Comparison of ENCODE assay signal across 16 cellular contexts in the genomic region with DNA sequence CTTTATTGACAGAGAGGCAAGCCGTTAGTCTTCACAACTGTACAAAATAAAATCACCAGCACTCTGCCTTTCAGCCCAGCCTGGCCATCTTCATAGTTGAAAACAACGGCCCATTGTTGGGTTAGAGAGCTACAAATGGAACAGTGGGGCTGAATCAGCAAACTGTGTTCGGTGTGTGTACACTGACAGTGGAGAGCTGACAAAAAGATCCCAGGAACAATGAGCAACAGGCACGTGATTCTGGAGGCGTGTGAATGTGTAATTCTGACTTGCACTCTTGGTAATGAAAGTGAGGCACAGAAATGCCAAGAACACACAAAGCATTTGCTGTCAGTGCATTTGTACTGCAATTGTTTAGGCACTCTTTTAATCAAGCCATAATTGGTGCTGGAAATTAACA.
DNase-seq lines count a peak whose midpoint lies in the region; ATAC-seq and TF ChIP-seq lines count a peak whose summit lies in the region.
"Had no signal": no experiment of that assay in that cellular context is flagged by ENCODE, and none has a peak within 500 bp of the region (broad histone marks: within the 10 kb centered on the region; RNA-seq: fewer than 3 reads in every experiment).

No MANE protein-coding gene starts in this region.

- intact Hi-C loops in MCF 10A (cut with micrococcal nuclease) = no loop called here

- no peak overlapping the region for H3K4me3 ChIP-seq in MG63
- H3K4me3 ChIP-seq: lung had no signal

- H3K9me3 ChIP-seq in MG63 = no peaks in the 10 kb centered on the region

- H3K27me3 ChIP-seq in MG63 (no peaks in the 10 kb centered on the region), layer of hippocampus (ENCODE audit: control insufficient read depth, insufficient read depth, low read length) (no peaks in the 10 kb centered on the region)

- H3K27me3 Mint-ChIP-seq in MCF 10A (ENCODE audit: insufficient read depth, unreplicated experiment) = no peaks in the 10 kb centered on the region
- H3K27me3 Mint-ChIP-seq: activated naive CD8-positive, alpha-beta T cell treated with anti-CD3 and anti-CD28 coated beads, Interleukin-2, amount 50 U/mL, for 24 hours had no signal

- no peaks in the 10 kb centered on the region for H3K36me3 Mint-ChIP-seq in MCF 10A (ENCODE audit: insufficient read depth, unreplicated experiment)
- H3K36me3 Mint-ChIP-seq: CD4-positive, alpha-beta memory T cell had no signal

- POLR2A ChIA-PET in MCF 10A (lab: Yijun Ruan, JAX) = interaction anchor here (0.7 to 1.3 kb wide), 2 partner anchors 24 to 48 kb away, joined by 3 to 5 read pairs; no protein-coding TSS in a partner anchor

- H3K9me3 Mint-ChIP-seq in MCF 10A (ENCODE audit: unreplicated experiment) = no peaks in the 10 kb centered on the region

- no peak for TF ChIP-seq CTCF in MCF 10A (IDR thresholded peaks at IDR 0.05; ENCODE audit: unreplicated experiment)

- peaks cover 14% of the 10 kb centered on the region for H3K4me1 Mint-ChIP-seq in MCF 10A (ENCODE audit: insufficient read depth, unreplicated experiment)
- H3K4me1 Mint-ChIP-seq: activated naive CD8-positive, alpha-beta T cell treated with anti-CD3 and anti-CD28 coated beads, Interleukin-2, amount 50 U/mL, for 24 hours; CD4-positive, alpha-beta memory T cell; stimulated activated naive CD8-positive, alpha-beta T cell treated with anti-CD3 and anti-CD28 coated beads, Interleukin-15, amount 100 ng/mL, for 72 hours had no signal

- peak overlapping the region; percentile 12 for H3K27ac Mint-ChIP-seq in MCF 10A (ENCODE audit: low read depth, unreplicated experiment)
- H3K27ac Mint-ChIP-seq: activated naive CD8-positive, alpha-beta T cell treated with anti-CD3 and anti-CD28 coated beads, Interleukin-2, amount 50 U/mL, for 24 hours; CD4-positive, alpha-beta memory T cell; stimulated activated naive CD8-positive, alpha-beta T cell treated with anti-CD3 and anti-CD28 coated beads, Interleukin-15, amount 100 ng/mL, for 72 hours; WTC11 had no signal

- H3K36me3 ChIP-seq in MG63 = no peaks in the 10 kb centered on the region

- CTCF ChIA-PET in MCF 10A (lab: Yijun Ruan, JAX) = no interaction called here

- peak overlapping the region; percentile 83 for H3K27ac ChIP-seq in layer of hippocampus (ENCODE audit: low read depth, low read length)

- DNase-seq in MG63 (peak; percentile 9), MCF 10A (ENCODE audit: unreplicated experiment) (peak; percentile 57), superior temporal gyrus (ENCODE audit: extremely low spot score) (peak; percentile 99), NOMO-1 treated with dmso at 0.1 percent for 144 hours (lab: John Stamatoyannopoulos, UW; ENCODE audit: unreplicated experiment) (no peak), G401 (ENCODE audit: low spot score) (no peak)
- DNase-seq: activated CD8-positive, alpha-beta memory T cell treated with anti-CD3 and anti-CD28 coated beads, Interleukin-2, amount 50 U/mL, for 4 hours; activated naive CD8-positive, alpha-beta T cell treated with anti-CD3 and anti-CD28 coated beads, Interleukin-2, amount 50 U/mL, for 24 hours; CD4-positive, alpha-beta memory T cell; NCI-H1105; stimulated activated naive CD8-positive, alpha-beta T cell treated with anti-CD3 and anti-CD28 coated beads, Interleukin-15, amount 100 ng/mL, for 72 hours had no signal

- BruUV-seq in MCF 10A (replicated peaks; lab: Mats Ljungman, UMichigan) = no TSS peak

- H3K4me3 Mint-ChIP-seq in MCF 10A (ENCODE audit: unreplicated experiment) = no peak overlapping the region
- H3K4me3 Mint-ChIP-seq: activated naive CD8-positive, alpha-beta T cell treated with anti-CD3 and anti-CD28 coated beads, Interleukin-2, amount 50 U/mL, for 24 hours; CD4-positive, alpha-beta memory T cell; stimulated activated naive CD8-positive, alpha-beta T cell treated with anti-CD3 and anti-CD28 coated beads, Interleukin-15, amount 100 ng/mL, for 72 hours; WTC11 had no signal

- in situ Hi-C loops in G401 (cut with HindIII; ENCODE audit: low sequenced_read_pairs) = no loop called here

- ATAC-seq in HG02970 (IDR thresholded peaks at IDR 0.05; ENCODE audit: low FRiP score, unreplicated experiment) (no peak), GM21723 (IDR thresholded peaks at IDR 0.05; ENCODE audit: unreplicated experiment) (no peak)
- ATAC-seq: activated naive CD8-positive, alpha-beta T cell treated with anti-CD3 and anti-CD28 coated beads, Interleukin-2, amount 50 U/mL, for 24 hours; SK-N-SH treated with all-trans-retinoic acid at 6 μM for 48 hours; stimulated activated naive CD8-positive, alpha-beta T cell treated with anti-CD3 and anti-CD28 coated beads, Interleukin-15, amount 100 ng/mL, for 72 hours; WTC11 had no signal

Comparison
In these comparisons a context has a peak if more than half of its experiments do, and no peak if none do; other contexts are left out.
1. DNase-seq: peak in MG63 (single experiment), MCF 10A (single experiment) and superior temporal gyrus (single experiment); none in NOMO-1 treated with dmso at 0.1 percent for 144 hours (single experiment) and G401 (single experiment).